ENCODE assay signal across 8 cellular contexts in the genomic region with DNA sequence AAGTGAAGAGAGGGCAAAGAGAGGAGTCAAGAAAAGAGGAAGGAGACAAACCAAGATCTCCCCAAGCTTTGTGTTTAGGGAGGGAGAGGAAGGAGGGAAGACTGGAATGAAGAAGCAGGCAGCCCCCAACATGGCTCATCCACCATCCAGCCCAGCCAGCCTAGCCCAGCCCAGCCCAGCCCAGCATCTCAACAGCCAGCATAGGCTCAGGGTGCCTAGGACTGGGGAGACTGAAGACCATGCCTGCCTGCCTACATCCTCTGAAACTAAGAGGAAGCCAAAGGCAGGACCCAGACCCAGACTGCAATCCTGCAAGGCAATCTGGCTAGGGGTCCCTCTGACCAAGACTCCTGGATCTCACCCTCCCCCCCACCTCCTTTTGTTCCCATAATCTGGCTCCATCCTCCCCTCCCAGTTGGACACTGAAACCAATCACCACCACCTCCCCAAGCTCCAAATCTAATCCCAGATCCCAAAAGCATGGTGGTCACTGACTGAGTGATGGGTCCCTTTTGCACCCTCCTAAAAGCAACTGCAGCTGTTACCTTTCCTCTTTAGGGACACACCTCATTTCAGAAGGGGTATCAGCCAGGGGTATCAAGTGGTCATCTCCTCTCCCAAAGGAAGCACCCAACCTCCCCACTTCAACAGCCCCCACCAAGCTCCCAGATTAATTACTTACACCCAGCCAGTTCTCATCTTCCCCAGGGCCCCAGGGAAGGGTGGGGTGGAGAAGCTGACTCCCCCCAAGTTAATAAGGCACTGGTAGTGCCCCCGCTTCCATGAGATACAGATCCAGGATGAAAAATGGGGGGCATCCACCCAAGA. TPM values are rescaled to one million over a fixed set of nuclear protein-coding genes. Genes with fewer than 3 reads are reported as not detected.
DNase-seq lines count a peak whose midpoint lies in the region; ATAC-seq and TF ChIP-seq lines count a peak whose summit lies in the region.

No MANE protein-coding gene starts in this region.

- TF ChIP-seq EP300 in SK-N-SH (IDR thresholded peaks at IDR 0.05; ENCODE audit: borderline replicate concordance in 1 of 2, low read depth in 1 of 2, low read length in 1 of 2): no peak

- peak overlapping the region; percentile 88 for H3K9ac ChIP-seq in SK-N-SH

- H3K4me2 ChIP-seq in SK-N-SH: peak overlapping the region; percentile 97

- H3K4me3 ChIP-seq in SK-N-SH (ENCODE audit: low read depth in 2 of 2, low read length in 1 of 2): peak overlapping the region; percentile 72 to 78

- H3K4me1 ChIP-seq in SK-N-SH (ENCODE audit: control insufficient read depth in 1 of 2, insufficient read depth in 2 of 2, low read depth in 1 of 2, low read length in 1 of 2): peaks cover 4 to 26% of the 10 kb centered on the region in 2 experiments; a peak in 2 of 4 replicates

- no peaks in the 10 kb centered on the region for H3K27me3 ChIP-seq in SK-N-SH (ENCODE audit: insufficient read depth)

- CTCF ChIA-PET in SK-N-SH (lab: Yijun Ruan, JAX): interaction anchor here (0.6 to 2.6 kb wide), 8 partner anchors 10 to 223 kb away, joined by 3 to 15 read pairs (median 6); partner anchors contain the start of gene GRN

- H3K36me3 Mint-ChIP-seq in activated T-helper 17 cell treated with anti-CD3 and anti-CD28 coated beads, Interleukin-2, amount 50 U/mL, for 72 hours (ENCODE audit: low read depth): no peaks in the 10 kb centered on the region
- H3K36me3 Mint-ChIP-seq in immature natural killer cell: no peaks in the 10 kb centered on the region

- H3K9me3 ChIP-seq in SK-N-SH: no peaks in the 10 kb centered on the region

- POLR2A ChIA-PET in SK-N-SH (lab: Yijun Ruan, JAX): interaction anchor here (1.0 to 2.2 kb wide), 2 partner anchors 11 to 56 kb away, joined by 7 to 8 read pairs; partner anchors contain the start of gene LSM12

- no peak for TF ChIP-seq CTCF in SK-N-SH (IDR thresholded peaks at IDR 0.05)
- no peak for TF ChIP-seq CTCF in GM20000 (IDR thresholded peaks at IDR 0.05; ENCODE audit: extremely low read depth, missing control alignments)

- H3K27ac ChIP-seq in SK-N-SH (ENCODE audit: low read depth in 2 of 2, low read length in 1 of 2) (peak overlapping the region in 1 of 2 experiments; percentile 4; a peak in 1 of 4 replicates), substantia nigra (ENCODE audit: low read depth, low read length, poor library complexity, severe bottlenecking) (peak overlapping the region; percentile 95)

- H3F3A ChIP-seq in SK-N-SH (replicated peaks; ENCODE audit: insufficient read depth): peaks cover 7% of the 10 kb centered on the region

- H3K9me2 ChIP-seq in SK-N-SH: no peaks in the 10 kb centered on the region

- ATAC-seq in SK-N-SH treated with all-trans-retinoic acid at 6 μM for 48 hours (no peak), HG02610 (IDR thresholded peaks at IDR 0.05; ENCODE audit: unreplicated experiment) (no peak)
- ATAC-seq in activated T-helper 17 cell treated with anti-CD3 and anti-CD28 coated beads, Interleukin-2, amount 50 U/mL, for 72 hours (replicated peaks): no peak

- peak overlapping the region; percentile 84 for H3K4me3 Mint-ChIP-seq in activated T-helper 17 cell treated with anti-CD3 and anti-CD28 coated beads, Interleukin-2, amount 50 U/mL, for 72 hours
- H3K4me3 Mint-ChIP-seq in immature natural killer cell: peak overlapping the region; percentile 84 to 92 (median 89)

- H4K20me1 ChIP-seq in SK-N-SH (ENCODE audit: insufficient read depth): peaks cover 20% of the 10 kb centered on the region; the same call in 1 of the 2 replicates

- H2AFZ ChIP-seq in SK-N-SH (ENCODE audit: low read depth): no peak overlapping the region; the same call in 1 of the 2 replicates

- no peaks in the 10 kb centered on the region for H3K27me3 Mint-ChIP-seq in activated T-helper 17 cell treated with anti-CD3 and anti-CD28 coated beads, Interleukin-2, amount 50 U/mL, for 72 hours
- peaks cover 5 to 17% (median 9%) of the 10 kb centered on the region in 3 donors for H3K27me3 Mint-ChIP-seq in immature natural killer cell (ENCODE audit: low read depth in 3 of 3)

- no peaks in the 10 kb centered on the region for H3K36me3 ChIP-seq in SK-N-SH (replicated peaks in 1 of 2; ENCODE audit: control insufficient read depth in 1 of 2, insufficient read depth in 2 of 2, low read length in 1 of 2)

- peak overlapping the region; percentile 86 for H3K27ac Mint-ChIP-seq in activated T-helper 17 cell treated with anti-CD3 and anti-CD28 coated beads, Interleukin-2, amount 50 U/mL, for 72 hours
- peak overlapping the region; percentile 57 to 96 (median 90) for H3K27ac Mint-ChIP-seq in immature natural killer cell

- 15% methylated on average over 1 of the region's 1 CpG for WGBS in SK-N-SH (ENCODE audit: low lambda C conversion rate)

- H3K4me1 Mint-ChIP-seq in activated T-helper 17 cell treated with anti-CD3 and anti-CD28 coated beads, Interleukin-2, amount 50 U/mL, for 72 hours: peaks cover 15% of the 10 kb centered on the region
- peaks cover 27 to 37% of the 10 kb centered on the region in 2 donors for H3K4me1 Mint-ChIP-seq in immature natural killer cell

- peaks cover 19% of the 10 kb centered on the region; the same call in 1 of the 2 replicates for H3K79me2 ChIP-seq in SK-N-SH (ENCODE audit: insufficient read depth)

- TF ChIP-seq RAD21 in SK-N-SH (IDR thresholded peaks at IDR 0.05; ENCODE audit: low read length): no peak

- DNase-seq in SK-N-SH: no peak
- DNase-seq in immature natural killer cell: no peak
- peak in 1 of 49 donors; percentile 3 for DNase-seq in substantia nigra (lab: John Stamatoyannopoulos, UW)
- DNase-seq in GM20000 (ENCODE audit: low spot score): no peak
- no peak for DNase-seq in NCI-H1436 treated with DMSO at 0.1 percent for 48 hours (lab: John Stamatoyannopoulos, UW)

- no peaks in the 10 kb centered on the region for H3K9me3 Mint-ChIP-seq in activated T-helper 17 cell treated with anti-CD3 and anti-CD28 coated beads, Interleukin-2, amount 50 U/mL, for 72 hours
- no peaks in the 10 kb centered on the region for H3K9me3 Mint-ChIP-seq in immature natural killer cell

TF ChIP-seq in SK-N-SH, 30 proteins besides CTCF, POLR2A, EP300 and RAD21 (continues in another document):
- TF ChIP-seq, protein P1, sequence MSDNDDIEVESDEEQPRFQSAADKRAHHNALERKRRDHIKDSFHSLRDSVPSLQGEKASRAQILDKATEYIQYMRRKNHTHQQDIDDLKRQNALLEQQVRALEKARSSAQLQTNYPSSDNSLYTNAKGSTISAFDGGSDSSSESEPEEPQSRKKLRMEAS (IDR thresholded peaks at IDR 0.05; ENCODE audit: low read depth): no peak
- TF ChIP-seq FOSL2 (IDR thresholded peaks at IDR 0.05; ENCODE audit: borderline replicate concordance, low read depth): no peak
- TF ChIP-seq FOXJ3 (CRISPR knock-in tag; IDR thresholded peaks at IDR 0.05): no peak
- TF ChIP-seq TCF12 (IDR thresholded peaks at IDR 0.05): no peak

TF ChIP-seq in SK-N-SH treated with all-trans-retinoic acid at 6 μM for 48 hours, 23 proteins besides CTCF, POLR2A, EP300 and RAD21 (continues in another document):
- TF ChIP-seq, protein P2, sequence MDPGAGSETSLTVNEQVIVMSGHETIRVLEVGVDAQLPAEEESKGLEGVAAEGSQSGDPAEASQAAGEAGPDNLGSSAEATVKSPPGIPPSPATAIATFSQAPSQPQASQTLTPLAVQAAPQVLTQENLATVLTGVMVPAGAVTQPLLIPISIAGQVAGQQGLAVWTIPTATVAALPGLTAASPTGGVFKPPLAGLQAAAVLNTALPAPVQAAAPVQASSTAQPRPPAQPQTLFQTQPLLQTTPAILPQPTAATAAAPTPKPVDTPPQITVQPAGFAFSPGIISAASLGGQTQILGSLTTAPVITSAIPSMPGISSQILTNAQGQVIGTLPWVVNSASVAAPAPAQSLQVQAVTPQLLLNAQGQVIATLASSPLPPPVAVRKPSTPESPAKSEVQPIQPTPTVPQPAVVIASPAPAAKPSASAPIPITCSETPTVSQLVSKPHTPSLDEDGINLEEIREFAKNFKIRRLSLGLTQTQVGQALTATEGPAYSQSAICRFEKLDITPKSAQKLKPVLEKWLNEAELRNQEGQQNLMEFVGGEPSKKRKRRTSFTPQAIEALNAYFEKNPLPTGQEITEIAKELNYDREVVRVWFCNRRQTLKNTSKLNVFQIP (CRISPR knock-in tag; IDR thresholded peaks at IDR 0.05; ENCODE audit: borderline replicate concordance, low read depth): no peak
- TF ChIP-seq ZFP3 (CRISPR knock-in tag; IDR thresholded peaks at IDR 0.05) (no peak), PPARA (CRISPR knock-in tag; IDR thresholded peaks at IDR 0.05; ENCODE audit: borderline replicate concordance) (no peak), RARB (CRISPR knock-in tag; IDR thresholded peaks at IDR 0.05) (no peak)

RNA-seq across cellular contexts. Expression of gene HDAC5, which starts 1.2 kb away (rescaled TPM):
- 19.0 and 21.0 TPM in 2 replicates for polyA plus RNA-seq in SK-N-SH (2012; rRNA removed)
- 6.4 and 12.2 TPM in 2 replicates for polyA plus RNA-seq in SK-N-SH (2012; cell fraction: cytosol; rRNA removed)
- polyA plus RNA-seq in SK-N-SH (2012; cell fraction: nucleus; rRNA removed): 32.3 and 34.8 TPM in 2 replicates
- total RNA-seq in activated T-helper 17 cell treated with anti-CD3 and anti-CD28 coated beads, Interleukin-2, amount 50 U/mL, for 72 hours: 10 to 100 TPM; 11.0 to 45.4 TPM
- 10 to 100 TPM; 12.0 to 28.7 (median 20.3) TPM for polyA plus RNA-seq in immature natural killer cell

RNA-seq across cellular contexts. Expression of gene HROB, which starts 19.5 kb away (rescaled TPM):
- polyA plus RNA-seq in SK-N-SH (2012; rRNA removed): 3.2 and 4.0 TPM in 2 replicates
- polyA plus RNA-seq in SK-N-SH (2012; cell fraction: cytosol; rRNA removed): 1.3 and 2.0 TPM in 2 replicates
- polyA plus RNA-seq in SK-N-SH (2012; cell fraction: nucleus; rRNA removed): 10.1 TPM in 2 replicates
- total RNA-seq in activated T-helper 17 cell treated with anti-CD3 and anti-CD28 coated beads, Interleukin-2, amount 50 U/mL, for 72 hours: 10 to 100 TPM; 17.9 to 23.2 TPM
- polyA plus RNA-seq in immature natural killer cell: 1 to 10 TPM in 1 of 3 donors, under 1 TPM in 1, not detected in 1; 0.22 to 1.0 TPM

RNA-seq across cellular contexts. Expression of gene ASB16, which starts 48.3 kb away (rescaled TPM):
- not detected in 2 replicates for polyA plus RNA-seq in SK-N-SH (2012; rRNA removed)
- polyA plus RNA-seq in SK-N-SH (2012; cell fraction: cytosol; rRNA removed): 0.01 and 0.03 TPM in 2 replicates
- polyA plus RNA-seq in SK-N-SH (2012; cell fraction: nucleus; rRNA removed): 0.14 TPM in 2 replicates
- under 1 TPM; 0.22 to 0.58 TPM for total RNA-seq in activated T-helper 17 cell treated with anti-CD3 and anti-CD28 coated beads, Interleukin-2, amount 50 U/mL, for 72 hours
- polyA plus RNA-seq in immature natural killer cell: under 1 TPM in 1 of 3 donors, not detected in 2; 0.27 TPM

RNA-seq across cellular contexts. Expression of gene G6PC3, which starts 51.7 kb away (rescaled TPM):
- 158 and 166 TPM in 2 replicates for polyA plus RNA-seq in SK-N-SH (2012; rRNA removed)
- polyA plus RNA-seq in SK-N-SH (2012; cell fraction: cytosol; rRNA removed): 87.1 and 148 TPM in 2 replicates
- 45.7 and 77.2 TPM in 2 replicates for polyA plus RNA-seq in SK-N-SH (2012; cell fraction: nucleus; rRNA removed)
- total RNA-seq in activated T-helper 17 cell treated with anti-CD3 and anti-CD28 coated beads, Interleukin-2, amount 50 U/mL, for 72 hours: 10 to 100 TPM; 14.9 to 22.8 TPM
- 10 to 100 TPM; 30.9 to 41.6 (median 31.5) TPM for polyA plus RNA-seq in immature natural killer cell

RNA-seq across cellular contexts. Expression of gene LSM12, which starts 55.7 kb away (rescaled TPM):
- polyA plus RNA-seq in SK-N-SH (2012; rRNA removed) (26.6 and 31.3 TPM in 2 replicates), immature natural killer cell (10 to 100 TPM; 56.5 to 82.6 (median 77.9) TPM)
- 33.4 and 36.1 TPM in 2 replicates for polyA plus RNA-seq in SK-N-SH (2012; cell fraction: cytosol; rRNA removed)
- polyA plus RNA-seq in SK-N-SH (2012; cell fraction: nucleus; rRNA removed): 14.7 and 23.4 TPM in 2 replicates
- total RNA-seq in activated T-helper 17 cell treated with anti-CD3 and anti-CD28 coated beads, Interleukin-2, amount 50 U/mL, for 72 hours: 10 to 100 TPM; 78.6 to 87.6 TPM
